In genomic region chrX:47563801-47564315, GRCh38 we compare ENCODE assay signal across 9 cellular contexts. TPM values are rescaled to one million over a fixed set of nuclear protein-coding genes. Genes with fewer than 3 reads are reported as not detected.
DNase-seq lines count a peak whose midpoint lies in the region; ATAC-seq and TF ChIP-seq lines count a peak whose summit lies in the region.
"Had no signal": no experiment of that assay in that cellular context is flagged by ENCODE, and none has a peak within 500 bp of the region (broad histone marks: within the 10 kb centered on the region; RNA-seq: fewer than 3 reads in every experiment).

No MANE protein-coding gene starts in this region.

- H3K36me3 Mint-ChIP-seq in Caco-2 (ENCODE audit: insufficient read depth, unreplicated experiment): peaks cover 15% of the 10 kb centered on the region
- peaks cover 7% of the 10 kb centered on the region for H3K36me3 Mint-ChIP-seq in activated naive CD8-positive, alpha-beta T cell treated with anti-CD3 and anti-CD28 coated beads, Interleukin-2, amount 10 ng/mL, durations not matched to agents 7 days and 5 days
- H3K36me3 Mint-ChIP-seq in naive thymus-derived CD8-positive, alpha-beta T cell: peaks cover 7 to 51% (median 8%) of the 10 kb centered on the region in 3 donors

- intact Hi-C loops in Caco-2 (cut with micrococcal nuclease; ENCODE audit: unreplicated experiment): no loop called here

- TF ChIP-seq CTCF in Caco-2 (IDR thresholded peaks at IDR 0.05; ENCODE audit: insufficient read depth in 1 of 2, low read depth in 1 of 2, low read length in 1 of 2, severe bottlenecking in 1 of 2, unreplicated experiment in 1 of 2): no peak

- no peak overlapping the region for H3K27ac Mint-ChIP-seq in Caco-2 (ENCODE audit: unreplicated experiment)
- H3K27ac Mint-ChIP-seq in activated naive CD8-positive, alpha-beta T cell treated with anti-CD3 and anti-CD28 coated beads, Interleukin-2, amount 10 ng/mL, durations not matched to agents 7 days and 5 days: peak overlapping the region; percentile 52
- H3K27ac Mint-ChIP-seq in naive thymus-derived CD8-positive, alpha-beta T cell: peak overlapping the region in 2 of 10 donors; percentile 14 to 33

- no peaks in the 10 kb centered on the region for H3K36me3 ChIP-seq in Caco-2 (ENCODE audit: control insufficient read depth, insufficient read depth, low read length)

- H3K9me3 ChIP-seq in Caco-2: no peaks in the 10 kb centered on the region
- H3K9me3 ChIP-seq: tibial artery had no signal

- no peak overlapping the region for H3K4me3 ChIP-seq in Caco-2 (ENCODE audit: low read depth, low read length)
- H3K4me3 ChIP-seq: skin epidermis, tibial artery had no signal

- BruUV-seq in Caco-2 (replicated peaks; lab: Mats Ljungman, UMichigan): no TSS peak

- no peaks in the 10 kb centered on the region for H3K4me1 ChIP-seq in Caco-2

- H3K9me3 Mint-ChIP-seq in Caco-2 (ENCODE audit: unreplicated experiment): no peaks in the 10 kb centered on the region
- H3K9me3 Mint-ChIP-seq in activated naive CD8-positive, alpha-beta T cell treated with anti-CD3 and anti-CD28 coated beads, Interleukin-2, amount 10 ng/mL, durations not matched to agents 7 days and 5 days: no peaks in the 10 kb centered on the region
- peaks cover 0 to 4% (median 0%) of the 10 kb centered on the region in 9 donors for H3K9me3 Mint-ChIP-seq in naive thymus-derived CD8-positive, alpha-beta T cell

- no peak for DNase-seq in Caco-2
- peak; percentile 44 for DNase-seq in LHCN-M2 (ENCODE audit: low read depth)
- DNase-seq in activated naive CD8-positive, alpha-beta T cell treated with anti-CD3 and anti-CD28 coated beads, Interleukin-2, amount 10 ng/mL, durations not matched to agents 7 days and 5 days: no peak
- no peak for DNase-seq in naive thymus-derived CD8-positive, alpha-beta T cell
- DNase-seq in NCI-H82 (lab: John Stamatoyannopoulos, UW): no peak
- DNase-seq in glomerular visceral epithelial cell (ENCODE audit: extremely low spot score): no peak
- DNase-seq: tibial artery had no signal

- POLR2A ChIA-PET in Caco-2 (lab: Charles Lee): no interaction called here
- POLR2A ChIA-PET in activated naive CD8-positive, alpha-beta T cell treated with anti-CD3 and anti-CD28 coated beads, Interleukin-2, amount 10 ng/mL, durations not matched to agents 7 days and 5 days (lab: Charles Lee): no interaction called here
- POLR2A ChIA-PET in naive thymus-derived CD8-positive, alpha-beta T cell (lab: Charles Lee): interaction anchor here (0.6 kb wide), 1 partner anchor 26 kb away, joined by 3 read pairs; no protein-coding TSS in a partner anchor

- no peaks in the 10 kb centered on the region for H3K27me3 Mint-ChIP-seq in Caco-2 (ENCODE audit: insufficient read depth, unreplicated experiment)
- H3K27me3 Mint-ChIP-seq in activated naive CD8-positive, alpha-beta T cell treated with anti-CD3 and anti-CD28 coated beads, Interleukin-2, amount 10 ng/mL, durations not matched to agents 7 days and 5 days: no peaks in the 10 kb centered on the region
- H3K27me3 Mint-ChIP-seq in naive thymus-derived CD8-positive, alpha-beta T cell: no peaks in the 10 kb centered on the region

- H3K4me3 Mint-ChIP-seq in Caco-2 (ENCODE audit: unreplicated experiment): peak overlapping the region; percentile 44
- H3K4me3 Mint-ChIP-seq in activated naive CD8-positive, alpha-beta T cell treated with anti-CD3 and anti-CD28 coated beads, Interleukin-2, amount 10 ng/mL, durations not matched to agents 7 days and 5 days: no peak overlapping the region
- peak overlapping the region in 7 of 10 donors; percentile 17 to 79 (median 64) for H3K4me3 Mint-ChIP-seq in naive thymus-derived CD8-positive, alpha-beta T cell

- no peak for ATAC-seq in activated naive CD8-positive, alpha-beta T cell treated with anti-CD3 and anti-CD28 coated beads, Interleukin-2, amount 10 ng/mL, durations not matched to agents 7 days and 5 days (ENCODE audit: low read depth)
- no peak for ATAC-seq in naive thymus-derived CD8-positive, alpha-beta T cell
- no peak for ATAC-seq in HG02763 (IDR thresholded peaks at IDR 0.05; ENCODE audit: unreplicated experiment)

- H3K27me3 ChIP-seq in Caco-2 (replicated peaks; ENCODE audit: control insufficient read depth, insufficient read depth, low read length): no peaks in the 10 kb centered on the region
- H3K27me3 ChIP-seq: tibial artery had no signal

- H3K4me1 Mint-ChIP-seq in Caco-2 (ENCODE audit: low read depth, unreplicated experiment): no peaks in the 10 kb centered on the region
- peaks cover 23% of the 10 kb centered on the region for H3K4me1 Mint-ChIP-seq in activated naive CD8-positive, alpha-beta T cell treated with anti-CD3 and anti-CD28 coated beads, Interleukin-2, amount 10 ng/mL, durations not matched to agents 7 days and 5 days
- peaks cover 17 to 52% (median 39%) of the 10 kb centered on the region in 4 donors for H3K4me1 Mint-ChIP-seq in naive thymus-derived CD8-positive, alpha-beta T cell

- CTCF ChIA-PET in Caco-2 (lab: Charles Lee): no interaction called here

RNA-seq across cellular contexts. Expression of gene ARAF, which starts 2.9 kb away (rescaled TPM):
- total RNA-seq in Caco-2 (2022) (65.4 and 68.5 TPM in 2 replicates), LHCN-M2 (2014; rRNA removed) (28.0 and 34.0 TPM in 2 replicates)
- polyA plus RNA-seq in LHCN-M2 (2012): 46.2 TPM
- 10 to 100 TPM; 78.5 to 79.3 TPM for total RNA-seq in activated naive CD8-positive, alpha-beta T cell treated with anti-CD3 and anti-CD28 coated beads, Interleukin-2, amount 10 ng/mL, durations not matched to agents 7 days and 5 days
- 100 to 1,000 TPM; 109 to 121 TPM for total RNA-seq in naive thymus-derived CD8-positive, alpha-beta T cell
- polyA plus RNA-seq in naive thymus-derived CD8-positive, alpha-beta T cell: 10 to 100 TPM; 63.2 to 95.4 (median 74.5) TPM

RNA-seq across cellular contexts. Expression of gene TIMP1, which starts 18.4 kb away (rescaled TPM):
- total RNA-seq in Caco-2 (2022) (3.9 and 5.0 TPM in 2 replicates), LHCN-M2 (2014; rRNA removed) (463 and 505 TPM in 2 replicates)
- 841 TPM for polyA plus RNA-seq in LHCN-M2 (2012)
- total RNA-seq in activated naive CD8-positive, alpha-beta T cell treated with anti-CD3 and anti-CD28 coated beads, Interleukin-2, amount 10 ng/mL, durations not matched to agents 7 days and 5 days: 10 to 100 TPM; 54.9 to 56.0 TPM
- 10 to 100 TPM; 31.3 to 37.4 TPM for total RNA-seq in naive thymus-derived CD8-positive, alpha-beta T cell
- polyA plus RNA-seq in naive thymus-derived CD8-positive, alpha-beta T cell: 10 to 100 TPM; 49.9 to 75.5 (median 59.6) TPM

RNA-seq across cellular contexts. Expression of gene SYN1, which starts 55.8 kb away (rescaled TPM):
- total RNA-seq in Caco-2 (2022) (not detected in 2 replicates), LHCN-M2 (2014; rRNA removed) (0.17 and 0.51 TPM in 2 replicates)
- 0.26 TPM for polyA plus RNA-seq in LHCN-M2 (2012)
- under 1 TPM; 0.37 to 1.00 TPM for total RNA-seq in activated naive CD8-positive, alpha-beta T cell treated with anti-CD3 and anti-CD28 coated beads, Interleukin-2, amount 10 ng/mL, durations not matched to agents 7 days and 5 days
- 1 to 10 TPM in 1 of 2 experiments, under 1 TPM in 1; 0.47 to 1.2 TPM for total RNA-seq in naive thymus-derived CD8-positive, alpha-beta T cell
- polyA plus RNA-seq in naive thymus-derived CD8-positive, alpha-beta T cell: 1 to 10 TPM in 1 of 3 donors, under 1 TPM in 2; 0.30 to 1.3 (median 0.95) TPM
